In genomic region chr1:24955161-24955560, GRCh38 we compare ENCODE assay signal across 8 cellular contexts. TPM values are rescaled to one million over a fixed set of nuclear protein-coding genes. Genes with fewer than 3 reads are reported as not detected.
DNase-seq lines count a peak whose midpoint lies in the region; ATAC-seq and FAIRE-seq lines count a peak whose summit lies in the region.

No MANE protein-coding gene starts in this region.

- no peaks in the 10 kb centered on the region for H3K4me1 ChIP-seq in small intestine (ENCODE audit: control insufficient read depth in 2 of 2, insufficient read depth in 1 of 2, low read depth in 1 of 2, low read length in 1 of 2)

- H3K27ac ChIP-seq in small intestine (ENCODE audit: low read depth in 1 of 2, low read length in 1 of 2) (peak overlapping the region; percentile 27 to 46), substantia nigra (ENCODE audit: low read depth, low read length, poor library complexity, severe bottlenecking) (no peak overlapping the region)

- peak overlapping the region; percentile 56 for H3K4me3 Mint-ChIP-seq in activated T-cell treated with anti-CD3 and anti-CD28 coated beads, Interleukin-2, amount 50 U/mL, for 4 hours

- FAIRE-seq in small intestine (lab: Jason Lieb, UNC) = no peak

- peak; percentile 44 for ATAC-seq in GM19025 (IDR thresholded peaks at IDR 0.05; ENCODE audit: low read depth, unreplicated experiment)
- peak; percentile 93 to 97 for ATAC-seq in activated T-cell treated with anti-CD3 and anti-CD28 coated beads, Interleukin-2, amount 50 U/mL, for 4 hours

- H3K36me3 ChIP-seq in small intestine (ENCODE audit: control insufficient read depth in 2 of 2, insufficient read depth in 2 of 2, low read length in 2 of 2) = no peaks in the 10 kb centered on the region

- WGBS in small intestine, 3 donors = 63 to 75% (median 67%) methylated on average over 5 of the region's 5 CpGs

- DNase-seq in NOMO-1 (lab: John Stamatoyannopoulos, UW; ENCODE audit: unreplicated experiment in 2 of 2) (peak; percentile 70 to 91), small intestine (peak; percentile 38), foreskin melanocyte (no peak), head of caudate nucleus (no peak), substantia nigra (lab: John Stamatoyannopoulos, UW) (no peak), NCI-H187 treated with DMSO at 0.1 percent for 48 hours (lab: John Stamatoyannopoulos, UW) (no peak)
- DNase-seq in activated T-cell treated with anti-CD3 and anti-CD28 coated beads, Interleukin-2, amount 50 U/mL, for 4 hours = peak; percentile 67

- H3K27me3 Mint-ChIP-seq in activated T-cell treated with anti-CD3 and anti-CD28 coated beads, Interleukin-2, amount 50 U/mL, for 4 hours (ENCODE audit: low read depth) = no peaks in the 10 kb centered on the region

- H3K4me3 ChIP-seq in small intestine (ENCODE audit: low read depth in 1 of 2, low read length in 2 of 2) = no peak overlapping the region

- intact Hi-C loops in head of caudate nucleus (cut with DNase I) = no loop called here

- H3K9me3 ChIP-seq in small intestine (ENCODE audit: control insufficient read depth, low read depth) = no peaks in the 10 kb centered on the region

- H3K9me3 Mint-ChIP-seq in activated T-cell treated with anti-CD3 and anti-CD28 coated beads, Interleukin-2, amount 50 U/mL, for 4 hours = no peaks in the 10 kb centered on the region

- H3K4me1 Mint-ChIP-seq in activated T-cell treated with anti-CD3 and anti-CD28 coated beads, Interleukin-2, amount 50 U/mL, for 4 hours (ENCODE audit: low read depth) = peaks cover 73% of the 10 kb centered on the region

- H3K36me3 Mint-ChIP-seq in activated T-cell treated with anti-CD3 and anti-CD28 coated beads, Interleukin-2, amount 50 U/mL, for 4 hours (ENCODE audit: insufficient read depth) = peaks cover 10% of the 10 kb centered on the region

- no peaks in the 10 kb centered on the region for H3K27me3 ChIP-seq in small intestine (ENCODE audit: control insufficient read depth in 2 of 2, insufficient read depth in 2 of 2, low read length in 2 of 2)

RNA-seq across cellular contexts. Expression of gene RUNX3, which starts 25.1 kb away (rescaled TPM):
- 100 to 1,000 TPM; 236 to 264 (median 258) TPM for total RNA-seq in activated T-cell treated with anti-CD3 and anti-CD28 coated beads, Interleukin-2, amount 50 U/mL, for 4 hours
- 1 to 10 TPM; 1.1 to 5.4 (median 2.2) TPM for polyA plus RNA-seq in small intestine

Comparison
In these comparisons a context has a peak if more than half of its experiments do, and no peak if none do; other contexts are left out.
1. DNase-seq: peak in NOMO-1 (2 of 2), activated T-cell treated with anti-CD3 and anti-CD28 coated beads, Interleukin-2, amount 50 U/mL, for 4 hours (single experiment) and small intestine (single experiment); none in foreskin melanocyte (single experiment), head of caudate nucleus (0 of 42), substantia nigra (0 of 49) and NCI-H187 treated with DMSO at 0.1 percent for 48 hours (single experiment).